Comparison of ENCODE assay signal across 19 cellular contexts in genomic region chr9:2992427-2992826, GRCh38.
DNase-seq lines count a peak whose midpoint lies in the region; ATAC-seq, FAIRE-seq and TF ChIP-seq lines count a peak whose summit lies in the region.
"Had no signal": no experiment of that assay in that cellular context is flagged by ENCODE, and none has a peak within 500 bp of the region (broad histone marks: within the 10 kb centered on the region; RNA-seq: fewer than 3 reads in every experiment).

No MANE protein-coding gene starts in this region.

- H3K4me1 ChIP-seq in esophagus muscularis mucosa (no peaks in the 10 kb centered on the region), PC-9 (replicated peaks; ENCODE audit: insufficient read depth) (no peaks in the 10 kb centered on the region), pancreas (no peaks in the 10 kb centered on the region)

- H3K27ac ChIP-seq in esophagus muscularis mucosa (replicated peaks in 1 of 4) (no peak overlapping the region), PC-9 (no peak overlapping the region), pancreas (no peak overlapping the region)
- H3K27ac ChIP-seq: BLaER1 treated with 17β-estradiol and CSF1 and Interleukin-3, amounts not matched to agents 10 nM and 100 nM had no signal

- no peaks in the 10 kb centered on the region for H3K79me2 ChIP-seq in PC-9 (ENCODE audit: low read depth)

- no peak for ATAC-seq in pancreas
- ATAC-seq: Right ventricle myocardium inferior had no signal

- no peak for FAIRE-seq in pancreas (lab: Jason Lieb, UNC)
- FAIRE-seq: H54, RCC 7860 had no signal

- CTCF ChIA-PET in PC-9 (lab: Charles Lee) = no interaction called here

- no TSS peak for BruUV-seq in PC-9 (replicated peaks; lab: Mats Ljungman, UMichigan)

- no peak overlapping the region for H3K4me3 ChIP-seq in esophagus muscularis mucosa
- H3K4me3 ChIP-seq in PC-9 = no peak overlapping the region
- no peak overlapping the region for H3K4me3 ChIP-seq in pancreas
- H3K4me3 ChIP-seq: BLaER1 treated with 17β-estradiol and CSF1 and Interleukin-3, amounts not matched to agents 10 nM and 100 nM; MG63 had no signal

- H3K27me3 ChIP-seq in esophagus muscularis mucosa = no peaks in the 10 kb centered on the region
- peaks cover under 1% of the 10 kb centered on the region; the same call in 1 of the 2 replicates for H3K27me3 ChIP-seq in PC-9 (ENCODE audit: insufficient read depth, low read depth)
- peaks cover 0 to 4% (median 2%) of the 10 kb centered on the region in 4 donors for H3K27me3 ChIP-seq in pancreas
- H3K27me3 ChIP-seq: BLaER1 treated with 17β-estradiol and CSF1 and Interleukin-3, amounts not matched to agents 10 nM and 100 nM; MG63 had no signal

- POLR2A ChIA-PET in PC-9 (lab: Charles Lee; ENCODE audit: unreplicated experiment) = no interaction called here

- H2AFZ ChIP-seq in PC-9 = no peak overlapping the region

- DNase-seq in NCI-H2227 (lab: John Stamatoyannopoulos, UW; ENCODE audit: unreplicated experiment) = peak; percentile 9
- DNase-seq in NCI-H2227 treated with DMSO at 0.1 percent for 48 hours (lab: John Stamatoyannopoulos, UW) = no peak
- peak; percentile 19 for DNase-seq in Daoy (ENCODE audit: low read depth)
- DNase-seq in NCI-H1105 treated with DMSO at 0.1 percent for 48 hours (lab: John Stamatoyannopoulos, UW) = peak; percentile 6
- DNase-seq in esophagus muscularis mucosa (ENCODE audit: extremely low spot score) = peak; percentile 29
- no peak for DNase-seq in PC-9
- DNase-seq in pancreas = no peak
- DNase-seq: CD8-positive, alpha-beta memory T cell; GF-D8; HFFc6; MG63; NCI-H1048; NCI-H2107; NCI-H510A treated with DMSO at 0.1 percent for 48 hours; NK-92 treated with Interleukin-12 subunit alpha and Interleukin-12 subunit beta, amount 100 ng/mL, for 24 hours had no signal

- TF ChIP-seq POLR2A in esophagus muscularis mucosa (IDR thresholded peaks at IDR 0.05; ENCODE audit: low read depth) = no peak

- whole genome bisulfite sequencing in esophagus muscularis mucosa = 91% methylated on average over 1 of the region's 1 CpG
- WGBS in pancreas, 2 donors = 48 to 67% methylated on average over 1 of the region's 1 CpG

- H3K4me2 ChIP-seq in PC-9 = no peak overlapping the region
- H3K4me2 ChIP-seq: BLaER1 treated with 17β-estradiol and CSF1 and Interleukin-3, amounts not matched to agents 10 nM and 100 nM had no signal

- no peak for TF ChIP-seq CTCF in esophagus muscularis mucosa (IDR thresholded peaks at IDR 0.05)
- no peak for TF ChIP-seq CTCF in PC-9 (conservative IDR thresholded peaks at IDR 0.05)
- TF ChIP-seq CTCF in pancreas (IDR thresholded peaks at IDR 0.05) = no peak

- no peaks in the 10 kb centered on the region for H3K9me3 ChIP-seq in esophagus muscularis mucosa
- H3K9me3 ChIP-seq in PC-9 (ENCODE audit: insufficient read depth, low read depth) = no peaks in the 10 kb centered on the region
- no peaks in the 10 kb centered on the region for H3K9me3 ChIP-seq in pancreas
- H3K9me3 ChIP-seq: BLaER1 treated with 17β-estradiol and CSF1 and Interleukin-3, amounts not matched to agents 10 nM and 100 nM; MG63 had no signal

- no peak for TF ChIP-seq EP300 in esophagus muscularis mucosa (IDR thresholded peaks at IDR 0.05)

- H4K20me1 ChIP-seq in PC-9 (ENCODE audit: insufficient read depth) = no peaks in the 10 kb centered on the region
- H4K20me1 ChIP-seq: BLaER1 treated with 17β-estradiol and CSF1 and Interleukin-3, amounts not matched to agents 10 nM and 100 nM had no signal

- H3F3A ChIP-seq in PC-9 (ENCODE audit: insufficient read depth, low read depth) = no peaks in the 10 kb centered on the region

- intact Hi-C loops in esophagus muscularis mucosa (cut with DNase I) = no loop called here
- intact Hi-C loops in PC-9 (cut with micrococcal nuclease; ENCODE audit: unreplicated experiment) = no loop called here
- intact Hi-C loops in pancreas (cut with DNase I) = no loop called here

- no peaks in the 10 kb centered on the region for H3K36me3 ChIP-seq in esophagus muscularis mucosa
- H3K36me3 ChIP-seq in PC-9 (ENCODE audit: low read depth) = no peaks in the 10 kb centered on the region
- no peaks in the 10 kb centered on the region for H3K36me3 ChIP-seq in pancreas
- H3K36me3 ChIP-seq: BLaER1 treated with 17β-estradiol and CSF1 and Interleukin-3, amounts not matched to agents 10 nM and 100 nM; MG63 had no signal

- no peaks in the 10 kb centered on the region for H3K9me2 ChIP-seq in PC-9 (ENCODE audit: insufficient read depth)

Comparison
In these comparisons a context has a peak if more than half of its experiments do, and no peak if none do; other contexts are left out.
1. DNase-seq: peak in NCI-H2227 (single experiment), Daoy (single experiment), NCI-H1105 treated with DMSO at 0.1 percent for 48 hours (single experiment) and esophagus muscularis mucosa (single experiment); none in NCI-H2227 treated with DMSO at 0.1 percent for 48 hours (single experiment), PC-9 (0 of 2) and pancreas (0 of 6).